1 cellular context compared by ENCODE assay signal in the genomic region with DNA sequence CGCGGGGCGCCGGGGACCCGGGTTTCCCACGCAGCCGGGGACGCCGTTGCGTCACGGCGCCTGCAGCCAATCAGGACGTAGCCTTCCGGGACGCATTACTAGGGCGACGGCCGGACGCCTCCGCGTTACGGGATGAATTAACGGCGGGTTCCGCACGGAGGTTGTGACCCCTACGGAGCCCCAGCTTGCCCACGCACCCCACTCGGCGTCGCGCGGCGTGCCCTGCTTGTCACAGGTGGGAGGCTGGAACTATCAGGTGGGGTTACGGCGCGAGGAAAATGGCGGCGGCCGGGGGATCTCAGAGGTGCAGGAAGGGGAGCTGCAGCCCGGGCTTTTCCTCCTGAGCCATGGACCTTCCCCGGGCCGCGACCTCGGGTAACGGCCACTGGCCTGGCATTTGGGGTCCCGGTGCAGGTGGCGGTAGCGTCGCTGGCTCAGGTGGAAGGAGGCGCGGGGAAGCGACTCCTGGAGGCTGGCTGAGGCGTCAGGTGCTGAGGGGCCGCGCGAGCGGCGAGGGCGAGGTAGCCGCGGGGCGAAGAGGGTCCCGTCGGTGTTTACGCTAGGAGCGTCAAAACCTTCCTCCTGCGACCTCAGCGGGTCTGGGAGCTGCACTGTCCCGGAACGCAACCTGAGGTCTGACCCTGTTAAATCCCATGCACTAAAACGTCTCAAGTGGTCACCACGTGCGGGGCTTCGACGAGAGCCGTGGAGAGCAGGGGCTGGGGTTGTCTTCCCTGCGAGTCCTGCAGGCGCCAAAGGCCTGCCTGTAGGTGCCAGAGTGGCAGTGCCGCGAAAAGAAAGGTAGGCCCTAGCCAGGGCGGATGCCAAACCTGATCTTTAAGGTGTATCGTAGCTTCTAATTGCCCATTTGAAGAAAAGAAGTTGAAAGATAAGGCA.
TF ChIP-seq lines count a peak whose summit lies in the region.

A gene (plus strand): TSS at position 98 of the 897 bp plus-strand sequence. CDS start 78,345 bp downstream, outside the sequence.

TF ChIP-seq in HepG2, 621 proteins besides CTCF, POLR2A, EP300 and RAD21 (continued from another document and continues in another):
- TF ChIP-seq, protein P1, sequence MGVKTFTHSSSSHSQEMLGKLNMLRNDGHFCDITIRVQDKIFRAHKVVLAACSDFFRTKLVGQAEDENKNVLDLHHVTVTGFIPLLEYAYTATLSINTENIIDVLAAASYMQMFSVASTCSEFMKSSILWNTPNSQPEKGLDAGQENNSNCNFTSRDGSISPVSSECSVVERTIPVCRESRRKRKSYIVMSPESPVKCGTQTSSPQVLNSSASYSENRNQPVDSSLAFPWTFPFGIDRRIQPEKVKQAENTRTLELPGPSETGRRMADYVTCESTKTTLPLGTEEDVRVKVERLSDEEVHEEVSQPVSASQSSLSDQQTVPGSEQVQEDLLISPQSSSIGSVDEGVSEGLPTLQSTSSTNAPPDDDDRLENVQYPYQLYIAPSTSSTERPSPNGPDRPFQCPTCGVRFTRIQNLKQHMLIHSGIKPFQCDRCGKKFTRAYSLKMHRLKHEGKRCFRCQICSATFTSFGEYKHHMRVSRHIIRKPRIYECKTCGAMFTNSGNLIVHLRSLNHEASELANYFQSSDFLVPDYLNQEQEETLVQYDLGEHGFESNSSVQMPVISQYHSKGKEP (CRISPR knock-in tag; IDR thresholded peaks at IDR 0.05), result peak; percentile 91
- TF ChIP-seq ZBTB38 (CRISPR knock-in tag; IDR thresholded peaks at IDR 0.05) (peak; percentile 87), SRSF9 (IDR thresholded peaks at IDR 0.05; ENCODE audit: borderline replicate concordance, insufficient read depth, low read depth, low read length, poor library complexity, severe bottlenecking) (no peak), NFIB (CRISPR knock-in tag; IDR thresholded peaks at IDR 0.05; ENCODE audit: borderline replicate concordance) (peak; percentile 98), MYC (CRISPR knock-in tag; IDR thresholded peaks at IDR 0.05; ENCODE audit: borderline replicate concordance) (peak; percentile 88), ZNF205 (CRISPR knock-in tag; IDR thresholded peaks at IDR 0.05) (no peak), ZNF761 (CRISPR knock-in tag; conservative IDR thresholded peaks at IDR 0.05) (peak; percentile 96; the same call in 1 of the 2 replicates), ZNF766 (CRISPR knock-in tag; IDR thresholded peaks at IDR 0.05; ENCODE audit: borderline replicate concordance) (peak; percentile 99; the same call in 1 of the 2 replicates), SIN3A (IDR thresholded peaks at IDR 0.05; ENCODE audit: borderline replicate concordance, low read depth, low read length) (peak; percentile 89; the same call in 1 of the 2 replicates), ZNF562 (CRISPR knock-in tag; IDR thresholded peaks at IDR 0.05; ENCODE audit: borderline replicate concordance) (peak; percentile 85; the same call in 1 of the 2 replicates), PHF5A (CRISPR knock-in tag; IDR thresholded peaks at IDR 0.05; ENCODE audit: low read depth, unreplicated experiment) (no peak), NFATC3 (CRISPR knock-in tag; IDR thresholded peaks at IDR 0.05) (no peak; the same call in 1 of the 2 replicates), EEA1 (CRISPR knock-in tag; IDR thresholded peaks at IDR 0.05; ENCODE audit: borderline replicate concordance) (peak; percentile 98), ZNF510 (CRISPR knock-in tag; IDR thresholded peaks at IDR 0.05; ENCODE audit: low read depth) (peak; percentile 99), MTA1 (CRISPR knock-in tag; IDR thresholded peaks at IDR 0.05; ENCODE audit: borderline replicate concordance) (peak; percentile 88), MAFG (CRISPR knock-in tag; IDR thresholded peaks at IDR 0.05) (0 out of 2 replicates have a peak, but pooled peaks have one; percentile 46), ZNF644 (CRISPR knock-in tag; IDR thresholded peaks at IDR 0.05; ENCODE audit: low read depth) (no peak), MED8 (CRISPR knock-in tag; IDR thresholded peaks at IDR 0.05; ENCODE audit: insufficient replicate concordance) (peak; percentile 65), ARNTL (CRISPR knock-in tag; IDR thresholded peaks at IDR 0.05) (peak; percentile 83), MLLT10 (CRISPR knock-in tag; IDR thresholded peaks at IDR 0.05) (no peak), ZSCAN31 (CRISPR knock-in tag; IDR thresholded peaks at IDR 0.05; ENCODE audit: low read depth) (peak; percentile 93; the same call in 1 of the 2 replicates), HES4 (CRISPR knock-in tag; IDR thresholded peaks at IDR 0.05; ENCODE audit: borderline replicate concordance) (peak; percentile 99), MXI1 (IDR thresholded peaks at IDR 0.05; ENCODE audit: borderline replicate concordance, low read depth, low read length) (0 out of 3 replicates have a peak, but pooled peaks have one; percentile 30), ZNF713 (CRISPR knock-in tag; IDR thresholded peaks at IDR 0.05) (peak; percentile 89; the same call in 1 of the 2 replicates), TARDBP (CRISPR knock-in tag; IDR thresholded peaks at IDR 0.05) (peak; percentile 73), ZNF589 (CRISPR knock-in tag; conservative IDR thresholded peaks at IDR 0.05) (peak; percentile 62), NFRKB (IDR thresholded peaks at IDR 0.05) (no peak), ZNF563 (CRISPR knock-in tag; IDR thresholded peaks at IDR 0.05) (peak; percentile 98), KLF16 (CRISPR knock-in tag; IDR thresholded peaks at IDR 0.05) (peak; percentile 81 to 90; a peak in 3 of 4 replicates), KDM3A (CRISPR knock-in tag; IDR thresholded peaks at IDR 0.05; ENCODE audit: low read depth) (no peak; the same call in 1 of the 2 replicates), ZNF674 (CRISPR knock-in tag; IDR thresholded peaks at IDR 0.05; ENCODE audit: low read depth) (peak; percentile 96), ZFYVE20 (CRISPR knock-in tag; IDR thresholded peaks at IDR 0.05; ENCODE audit: borderline replicate concordance, low read depth) (peak; percentile 97; the same call in 1 of the 2 replicates), ARID2 (CRISPR knock-in tag; IDR thresholded peaks at IDR 0.05; ENCODE audit: borderline replicate concordance) (peak; percentile 98; the same call in 1 of the 2 replicates), MTF1 (CRISPR knock-in tag; IDR thresholded peaks at IDR 0.05) (peak; percentile 95), KLF15 (CRISPR knock-in tag; IDR thresholded peaks at IDR 0.05; ENCODE audit: borderline replicate concordance) (peak; percentile 98), RBM22 (optimal IDR thresholded peaks at IDR 0.05; ENCODE audit: low read length) (peak; percentile 48), HOXA7 (CRISPR knock-in tag; IDR thresholded peaks at IDR 0.05) (no peak), ZNF746 (CRISPR knock-in tag; IDR thresholded peaks at IDR 0.05) (peak; percentile 93; the same call in 1 of the 2 replicates)
- TF ChIP-seq, protein P2, sequence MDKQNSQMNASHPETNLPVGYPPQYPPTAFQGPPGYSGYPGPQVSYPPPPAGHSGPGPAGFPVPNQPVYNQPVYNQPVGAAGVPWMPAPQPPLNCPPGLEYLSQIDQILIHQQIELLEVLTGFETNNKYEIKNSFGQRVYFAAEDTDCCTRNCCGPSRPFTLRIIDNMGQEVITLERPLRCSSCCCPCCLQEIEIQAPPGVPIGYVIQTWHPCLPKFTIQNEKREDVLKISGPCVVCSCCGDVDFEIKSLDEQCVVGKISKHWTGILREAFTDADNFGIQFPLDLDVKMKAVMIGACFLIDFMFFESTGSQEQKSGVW (CRISPR knock-in tag; IDR thresholded peaks at IDR 0.05; ENCODE audit: borderline replicate concordance), result no peak
- TF ChIP-seq, protein P3, sequence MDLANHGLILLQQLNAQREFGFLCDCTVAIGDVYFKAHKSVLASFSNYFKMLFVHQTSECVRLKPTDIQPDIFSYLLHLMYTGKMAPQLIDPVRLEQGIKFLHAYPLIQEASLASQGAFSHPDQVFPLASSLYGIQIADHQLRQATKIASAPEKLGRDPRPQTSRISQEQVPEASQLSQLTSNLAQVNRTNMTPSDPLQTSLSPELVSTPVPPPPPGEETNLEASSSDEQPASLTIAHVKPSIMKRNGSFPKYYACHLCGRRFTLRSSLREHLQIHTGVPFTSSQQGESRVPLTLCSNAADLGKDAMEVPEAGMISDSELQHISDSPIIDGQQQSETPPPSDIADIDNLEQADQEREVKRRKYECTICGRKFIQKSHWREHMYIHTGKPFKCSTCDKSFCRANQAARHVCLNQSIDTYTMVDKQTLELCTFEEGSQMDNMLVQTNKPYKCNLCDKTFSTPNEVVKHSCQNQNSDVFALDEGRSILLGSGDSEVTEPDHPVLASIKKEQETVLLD (CRISPR knock-in tag; IDR thresholded peaks at IDR 0.05; ENCODE audit: low read depth), result 0 out of 2 replicates have a peak, but pooled peaks have one; percentile 16
- TF ChIP-seq, protein P4, sequence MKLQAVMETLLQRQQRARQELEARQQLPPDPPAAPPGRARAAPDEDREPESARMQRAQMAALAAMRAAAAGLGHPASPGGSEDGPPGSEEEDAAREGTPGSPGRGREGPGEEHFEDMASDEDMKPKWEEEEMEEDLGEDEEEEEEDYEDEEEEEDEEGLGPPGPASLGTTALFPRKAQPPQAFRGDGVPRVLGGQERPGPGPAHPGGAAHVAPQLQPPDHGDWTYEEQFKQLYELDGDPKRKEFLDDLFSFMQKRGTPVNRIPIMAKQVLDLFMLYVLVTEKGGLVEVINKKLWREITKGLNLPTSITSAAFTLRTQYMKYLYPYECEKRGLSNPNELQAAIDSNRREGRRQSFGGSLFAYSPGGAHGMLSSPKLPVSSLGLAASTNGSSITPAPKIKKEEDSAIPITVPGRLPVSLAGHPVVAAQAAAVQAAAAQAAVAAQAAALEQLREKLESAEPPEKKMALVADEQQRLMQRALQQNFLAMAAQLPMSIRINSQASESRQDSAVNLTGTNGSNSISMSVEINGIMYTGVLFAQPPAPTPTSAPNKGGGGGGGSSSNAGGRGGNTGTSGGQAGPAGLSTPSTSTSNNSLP (IDR thresholded peaks at IDR 0.05; ENCODE audit: low read depth, low read length), result no peak
- TF ChIP-seq, protein P5, sequence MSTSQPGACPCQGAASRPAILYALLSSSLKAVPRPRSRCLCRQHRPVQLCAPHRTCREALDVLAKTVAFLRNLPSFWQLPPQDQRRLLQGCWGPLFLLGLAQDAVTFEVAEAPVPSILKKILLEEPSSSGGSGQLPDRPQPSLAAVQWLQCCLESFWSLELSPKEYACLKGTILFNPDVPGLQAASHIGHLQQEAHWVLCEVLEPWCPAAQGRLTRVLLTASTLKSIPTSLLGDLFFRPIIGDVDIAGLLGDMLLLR (CRISPR knock-in tag; IDR thresholded peaks at IDR 0.05), result peak; percentile 98
- TF ChIP-seq, protein P6, sequence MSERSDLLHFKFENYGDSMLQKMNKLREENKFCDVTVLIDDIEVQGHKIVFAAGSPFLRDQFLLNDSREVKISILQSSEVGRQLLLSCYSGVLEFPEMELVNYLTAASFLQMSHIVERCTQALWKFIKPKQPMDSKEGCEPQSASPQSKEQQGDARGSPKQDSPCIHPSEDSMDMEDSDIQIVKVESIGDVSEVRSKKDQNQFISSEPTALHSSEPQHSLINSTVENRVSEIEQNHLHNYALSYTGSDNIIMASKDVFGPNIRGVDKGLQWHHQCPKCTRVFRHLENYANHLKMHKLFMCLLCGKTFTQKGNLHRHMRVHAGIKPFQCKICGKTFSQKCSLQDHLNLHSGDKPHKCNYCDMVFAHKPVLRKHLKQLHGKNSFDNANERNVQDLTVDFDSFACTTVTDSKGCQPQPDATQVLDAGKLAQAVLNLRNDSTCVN (CRISPR knock-in tag; IDR thresholded peaks at IDR 0.05; ENCODE audit: borderline replicate concordance), result no peak; the same call in none of the 2 replicates
- TF ChIP-seq, protein P7, sequence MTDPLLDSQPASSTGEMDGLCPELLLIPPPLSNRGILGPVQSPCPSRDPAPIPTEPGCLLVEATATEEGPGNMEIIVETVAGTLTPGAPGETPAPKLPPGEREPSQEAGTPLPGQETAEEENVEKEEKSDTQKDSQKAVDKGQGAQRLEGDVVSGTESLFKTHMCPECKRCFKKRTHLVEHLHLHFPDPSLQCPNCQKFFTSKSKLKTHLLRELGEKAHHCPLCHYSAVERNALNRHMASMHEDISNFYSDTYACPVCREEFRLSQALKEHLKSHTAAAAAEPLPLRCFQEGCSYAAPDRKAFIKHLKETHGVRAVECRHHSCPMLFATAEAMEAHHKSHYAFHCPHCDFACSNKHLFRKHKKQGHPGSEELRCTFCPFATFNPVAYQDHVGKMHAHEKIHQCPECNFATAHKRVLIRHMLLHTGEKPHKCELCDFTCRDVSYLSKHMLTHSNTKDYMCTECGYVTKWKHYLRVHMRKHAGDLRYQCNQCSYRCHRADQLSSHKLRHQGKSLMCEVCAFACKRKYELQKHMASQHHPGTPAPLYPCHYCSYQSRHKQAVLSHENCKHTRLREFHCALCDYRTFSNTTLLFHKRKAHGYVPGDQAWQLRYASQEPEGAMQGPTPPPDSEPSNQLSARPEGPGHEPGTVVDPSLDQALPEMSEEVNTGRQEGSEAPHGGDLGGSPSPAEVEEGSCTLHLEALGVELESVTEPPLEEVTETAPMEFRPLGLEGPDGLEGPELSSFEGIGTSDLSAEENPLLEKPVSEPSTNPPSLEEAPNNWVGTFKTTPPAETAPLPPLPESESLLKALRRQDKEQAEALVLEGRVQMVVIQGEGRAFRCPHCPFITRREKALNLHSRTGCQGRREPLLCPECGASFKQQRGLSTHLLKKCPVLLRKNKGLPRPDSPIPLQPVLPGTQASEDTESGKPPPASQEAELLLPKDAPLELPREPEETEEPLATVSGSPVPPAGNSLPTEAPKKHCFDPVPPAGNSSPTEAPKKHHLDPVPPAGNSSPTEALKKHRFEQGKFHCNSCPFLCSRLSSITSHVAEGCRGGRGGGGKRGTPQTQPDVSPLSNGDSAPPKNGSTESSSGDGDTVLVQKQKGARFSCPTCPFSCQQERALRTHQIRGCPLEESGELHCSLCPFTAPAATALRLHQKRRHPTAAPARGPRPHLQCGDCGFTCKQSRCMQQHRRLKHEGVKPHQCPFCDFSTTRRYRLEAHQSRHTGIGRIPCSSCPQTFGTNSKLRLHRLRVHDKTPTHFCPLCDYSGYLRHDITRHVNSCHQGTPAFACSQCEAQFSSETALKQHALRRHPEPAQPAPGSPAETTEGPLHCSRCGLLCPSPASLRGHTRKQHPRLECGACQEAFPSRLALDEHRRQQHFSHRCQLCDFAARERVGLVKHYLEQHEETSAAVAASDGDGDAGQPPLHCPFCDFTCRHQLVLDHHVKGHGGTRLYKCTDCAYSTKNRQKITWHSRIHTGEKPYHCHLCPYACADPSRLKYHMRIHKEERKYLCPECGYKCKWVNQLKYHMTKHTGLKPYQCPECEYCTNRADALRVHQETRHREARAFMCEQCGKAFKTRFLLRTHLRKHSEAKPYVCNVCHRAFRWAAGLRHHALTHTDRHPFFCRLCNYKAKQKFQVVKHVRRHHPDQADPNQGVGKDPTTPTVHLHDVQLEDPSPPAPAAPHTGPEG (CRISPR knock-in tag; IDR thresholded peaks at IDR 0.05), result no peak; the same call in 1 of the 2 replicates
- TF ChIP-seq, protein P8, sequence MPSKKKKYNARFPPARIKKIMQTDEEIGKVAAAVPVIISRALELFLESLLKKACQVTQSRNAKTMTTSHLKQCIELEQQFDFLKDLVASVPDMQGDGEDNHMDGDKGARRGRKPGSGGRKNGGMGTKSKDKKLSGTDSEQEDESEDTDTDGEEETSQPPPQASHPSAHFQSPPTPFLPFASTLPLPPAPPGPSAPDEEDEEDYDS (CRISPR knock-in tag; IDR thresholded peaks at IDR 0.05), result peak; percentile 38; the same call in 1 of the 2 replicates
- TF ChIP-seq, protein P9, sequence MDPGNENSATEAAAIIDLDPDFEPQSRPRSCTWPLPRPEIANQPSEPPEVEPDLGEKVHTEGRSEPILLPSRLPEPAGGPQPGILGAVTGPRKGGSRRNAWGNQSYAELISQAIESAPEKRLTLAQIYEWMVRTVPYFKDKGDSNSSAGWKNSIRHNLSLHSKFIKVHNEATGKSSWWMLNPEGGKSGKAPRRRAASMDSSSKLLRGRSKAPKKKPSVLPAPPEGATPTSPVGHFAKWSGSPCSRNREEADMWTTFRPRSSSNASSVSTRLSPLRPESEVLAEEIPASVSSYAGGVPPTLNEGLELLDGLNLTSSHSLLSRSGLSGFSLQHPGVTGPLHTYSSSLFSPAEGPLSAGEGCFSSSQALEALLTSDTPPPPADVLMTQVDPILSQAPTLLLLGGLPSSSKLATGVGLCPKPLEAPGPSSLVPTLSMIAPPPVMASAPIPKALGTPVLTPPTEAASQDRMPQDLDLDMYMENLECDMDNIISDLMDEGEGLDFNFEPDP (CRISPR knock-in tag; conservative IDR thresholded peaks at IDR 0.05), result peak; percentile 99
